Comparison of ENCODE assay signal across 23 cellular contexts in genomic region chr15:36026627-36027026, GRCh38.
"Had no signal": no experiment of that assay in that cellular context is flagged by ENCODE, and none has a peak within 500 bp of the region (broad histone marks: within the 10 kb centered on the region; RNA-seq: fewer than 3 reads in every experiment).

No MANE protein-coding gene starts in this region.

- H3K27me3 Mint-ChIP-seq: naive B cell had no signal

- FAIRE-seq: endothelial cell of umbilical vein, frontal cortex, keratinocyte had no signal

- H3K27ac Mint-ChIP-seq: mesothelial cell of epicardium; naive B cell; naive thymus-derived CD8-positive, alpha-beta T cell had no signal

- H3K27ac ChIP-seq: coronary artery, dorsolateral prefrontal cortex, esophagus muscularis mucosa, foreskin keratinocyte, gastroesophageal sphincter, heart right ventricle, left lung, lower lobe of right lung had no signal

- H3K36me3 ChIP-seq: esophagus muscularis mucosa, gastroesophageal sphincter, heart right ventricle, left lung, lower lobe of right lung had no signal

- H3K4me3 Mint-ChIP-seq: mesothelial cell of epicardium; naive B cell; naive thymus-derived CD8-positive, alpha-beta T cell had no signal

- DNase-seq: dermis blood vessel endothelial cell; dorsolateral prefrontal cortex; effector CD4-positive, alpha-beta T cell; effector memory CD4-positive, alpha-beta T cell; foreskin keratinocyte; head of caudate nucleus; heart right ventricle; hippocampal formation; left cardiac atrium; left lung; left ventricle myocardium superior; lower lobe of right lung; mesenchymal stem cell; mucosa of descending colon; naive B cell; naive thymus-derived CD8-positive, alpha-beta T cell had no signal

- H3K4me3 ChIP-seq: coronary artery, dorsolateral prefrontal cortex, esophagus muscularis mucosa, gastroesophageal sphincter, heart right ventricle, left lung, lower lobe of right lung, mucosa of descending colon had no signal

- ATAC-seq: foreskin keratinocyte; gastroesophageal sphincter; heart right ventricle; left cardiac atrium; left lung; left ventricle myocardium superior; lower lobe of right lung; mucosa of descending colon; naive thymus-derived CD8-positive, alpha-beta T cell had no signal

- H3K27me3 ChIP-seq: dorsolateral prefrontal cortex, esophagus muscularis mucosa, foreskin keratinocyte, gastroesophageal sphincter, heart right ventricle, left lung had no signal

- H3K9me3 Mint-ChIP-seq: mesothelial cell of epicardium had no signal

- H3K36me3 Mint-ChIP-seq: mesothelial cell of epicardium; naive B cell; naive thymus-derived CD8-positive, alpha-beta T cell had no signal

- H3K9me3 ChIP-seq: esophagus muscularis mucosa, gastroesophageal sphincter, heart right ventricle, left lung, lower lobe of right lung, mucosa of descending colon had no signal

- H3K4me1 ChIP-seq: gastroesophageal sphincter, left lung, lower lobe of right lung had no signal

- H3K4me1 Mint-ChIP-seq: naive B cell; naive thymus-derived CD8-positive, alpha-beta T cell had no signal
